Comparison of ENCODE assay signal across 1 cellular context in the genomic region with DNA sequence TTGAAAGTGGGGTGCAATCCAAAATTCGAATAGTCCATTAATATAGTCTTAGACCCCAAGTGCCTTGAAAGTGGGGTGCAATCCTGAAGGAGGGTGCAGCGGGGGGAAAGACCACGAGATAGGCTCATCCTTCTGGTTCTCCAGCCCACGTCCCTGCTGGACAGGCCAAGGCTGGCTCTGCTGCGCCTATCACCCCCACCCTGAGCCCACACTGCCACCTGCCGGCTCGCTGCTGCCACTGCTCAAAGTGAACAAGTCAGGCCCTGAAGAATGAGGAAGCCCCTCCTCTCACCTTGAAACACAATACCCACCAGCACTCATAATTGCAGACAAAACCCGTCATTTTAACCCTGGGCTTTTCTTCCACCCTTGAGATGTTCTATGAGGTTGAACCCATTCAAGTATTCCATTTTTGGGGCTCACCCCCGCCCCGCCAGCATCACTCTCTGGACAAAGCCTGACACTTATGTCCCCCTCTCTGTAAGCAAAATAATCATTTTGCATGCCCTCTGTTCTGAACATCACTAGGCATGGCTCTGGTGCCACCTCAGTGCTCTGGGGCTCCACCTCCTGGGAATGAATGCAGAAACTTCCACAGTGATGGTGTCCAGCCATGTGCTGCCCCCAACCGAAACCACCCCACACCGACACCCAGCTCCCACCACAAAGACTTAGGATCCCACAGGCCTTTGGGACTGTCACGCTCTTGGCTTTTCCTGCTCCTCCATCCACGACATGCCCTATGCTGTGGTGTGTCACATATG.
TF ChIP-seq lines count a peak whose summit lies in the region.

No MANE protein-coding gene starts in this region.

TF ChIP-seq in SK-N-SH treated with all-trans-retinoic acid at 6 μM for 48 hours, 23 proteins besides CTCF, POLR2A, EP300 and RAD21 (continued from another document):
- TF ChIP-seq, protein P1, sequence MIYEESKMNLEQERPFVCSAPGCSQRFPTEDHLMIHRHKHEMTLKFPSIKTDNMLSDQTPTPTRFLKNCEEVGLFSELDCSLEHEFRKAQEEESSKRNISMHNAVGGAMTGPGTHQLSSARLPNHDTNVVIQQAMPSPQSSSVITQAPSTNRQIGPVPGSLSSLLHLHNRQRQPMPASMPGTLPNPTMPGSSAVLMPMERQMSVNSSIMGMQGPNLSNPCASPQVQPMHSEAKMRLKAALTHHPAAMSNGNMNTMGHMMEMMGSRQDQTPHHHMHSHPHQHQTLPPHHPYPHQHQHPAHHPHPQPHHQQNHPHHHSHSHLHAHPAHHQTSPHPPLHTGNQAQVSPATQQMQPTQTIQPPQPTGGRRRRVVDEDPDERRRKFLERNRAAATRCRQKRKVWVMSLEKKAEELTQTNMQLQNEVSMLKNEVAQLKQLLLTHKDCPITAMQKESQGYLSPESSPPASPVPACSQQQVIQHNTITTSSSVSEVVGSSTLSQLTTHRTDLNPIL (CRISPR knock-in tag; IDR thresholded peaks at IDR 0.05; ENCODE audit: low read depth): no peak
